Comparison of ENCODE assay signal across 20 cellular contexts in genomic region chr1:83029050-83029449, GRCh38.
DNase-seq lines count a peak whose midpoint lies in the region; TF ChIP-seq lines count a peak whose summit lies in the region.
"Had no signal": no experiment of that assay in that cellular context is flagged by ENCODE, and none has a peak within 500 bp of the region (broad histone marks: within the 10 kb centered on the region; RNA-seq: fewer than 3 reads in every experiment).

No MANE protein-coding gene starts in this region.

- H3K4me2 ChIP-seq in mesendoderm (ENCODE audit: low read length) (no peak overlapping the region), neural progenitor cell (peak overlapping the region; percentile 18)
- H3K4me2 ChIP-seq: BLaER1 had no signal

- H3K79me2 ChIP-seq in mesendoderm (ENCODE audit: control insufficient read depth, insufficient read depth, low read length) (no peaks in the 10 kb centered on the region), neural progenitor cell (ENCODE audit: low read depth) (no peaks in the 10 kb centered on the region)

- H3K18ac ChIP-seq in mesendoderm (ENCODE audit: low read length) = no peak overlapping the region

- WGBS in mesendoderm (ENCODE audit: extremely low coverage, insufficient coverage, low lambda C conversion rate) = no CpG with 5 or more reads among the region's 3 CpGs

- H3K27me3 Mint-ChIP-seq in glutamatergic neuron (ENCODE audit: unreplicated experiment) = peaks cover 4% of the 10 kb centered on the region
- peaks cover 6% of the 10 kb centered on the region for H3K27me3 Mint-ChIP-seq in neural progenitor cell (ENCODE audit: insufficient read depth, low read depth)
- H3K27me3 Mint-ChIP-seq: B cell; CD4-positive, CD25-positive, alpha-beta regulatory T cell had no signal

- H3K27ac Mint-ChIP-seq in glutamatergic neuron (ENCODE audit: unreplicated experiment) (no peak overlapping the region), neural progenitor cell (no peak overlapping the region)
- H3K27ac Mint-ChIP-seq: B cell; CD4-positive, CD25-positive, alpha-beta regulatory T cell; CD8-positive, alpha-beta T cell; HFFc6 had no signal

- H3K36me3 Mint-ChIP-seq in glutamatergic neuron (ENCODE audit: unreplicated experiment) (peaks cover 10% of the 10 kb centered on the region), neural progenitor cell (peaks cover 2% of the 10 kb centered on the region)
- H3K36me3 Mint-ChIP-seq: CD4-positive, CD25-positive, alpha-beta regulatory T cell; CD8-positive, alpha-beta T cell had no signal

- TF ChIP-seq CTCF in glutamatergic neuron (IDR thresholded peaks at IDR 0.05; ENCODE audit: partially characterized antibody, unreplicated experiment) = no peak
- no peak for TF ChIP-seq CTCF in neural progenitor cell (IDR thresholded peaks at IDR 0.05)

- H3K9ac ChIP-seq in mesendoderm (ENCODE audit: low read length) = no peak overlapping the region
- no peak overlapping the region for H3K9ac ChIP-seq in neural progenitor cell
- H3K9ac ChIP-seq: BLaER1 had no signal

- H2BK120ac ChIP-seq in mesendoderm (ENCODE audit: low read depth, low read length) = no peak overlapping the region

- no peak overlapping the region for H3K4me3 Mint-ChIP-seq in glutamatergic neuron (ENCODE audit: unreplicated experiment)
- H3K4me3 Mint-ChIP-seq in neural progenitor cell = no peak overlapping the region
- H3K4me3 Mint-ChIP-seq: B cell; CD4-positive, CD25-positive, alpha-beta regulatory T cell; CD8-positive, alpha-beta T cell; HFFc6 had no signal

- no peak overlapping the region for H2BK5ac ChIP-seq in mesendoderm (ENCODE audit: low read length)

- peak; percentile 52 for DNase-seq in NCI-H82 (lab: John Stamatoyannopoulos, UW)
- no peak for DNase-seq in NCI-H82 treated with DMSO at 0.1 percent for 48 hours (lab: John Stamatoyannopoulos, UW; ENCODE audit: unreplicated experiment)
- DNase-seq in glutamatergic neuron = peak; percentile 28
- peak; percentile 22 for DNase-seq in mesendoderm
- DNase-seq in neural progenitor cell (ENCODE audit: low spot score) = peak; percentile 30
- DNase-seq in GM19240 (ENCODE audit: insufficient read length, low spot score) = no peak
- no peak for DNase-seq in posterior cingulate gyrus
- no peak for DNase-seq in activated naive CD4-positive, alpha-beta T cell (lab: John Stamatoyannopoulos, UW)
- DNase-seq: CD4-positive, CD25-positive, alpha-beta regulatory T cell; CD8-positive, alpha-beta T cell; DMS53; DMS79 treated with DMSO at 0.1 percent for 48 hours; GF-D8; GOT3; HFFc6 had no signal

- H3K36me3 ChIP-seq in mesendoderm (ENCODE audit: control insufficient read depth, insufficient read depth, low read length) (no peaks in the 10 kb centered on the region), neural progenitor cell (no peaks in the 10 kb centered on the region)
- H3K36me3 ChIP-seq: BLaER1, HAP-1 had no signal

- H2BK15ac ChIP-seq in mesendoderm (replicated peaks; ENCODE audit: low read depth) = no peak overlapping the region

- no peaks in the 10 kb centered on the region for H3K9me3 ChIP-seq in neural progenitor cell (ENCODE audit: low read depth)

- intact Hi-C loops in posterior cingulate gyrus (cut with DNase I) = no loop called here

- H3K27me3 ChIP-seq in mesendoderm (ENCODE audit: insufficient read depth, low read length, poor library complexity) (no peaks in the 10 kb centered on the region), neural progenitor cell (no peaks in the 10 kb centered on the region)
- H3K27me3 ChIP-seq: BLaER1 had no signal

- H3K4me1 ChIP-seq in mesendoderm (ENCODE audit: control insufficient read depth, low read depth, low read length) = no peaks in the 10 kb centered on the region
- peaks cover 9% of the 10 kb centered on the region for H3K4me1 ChIP-seq in neural progenitor cell
- H3K4me1 ChIP-seq: BLaER1, HAP-1 had no signal

- H3K9me3 Mint-ChIP-seq in glutamatergic neuron (ENCODE audit: unreplicated experiment) (peaks cover 2% of the 10 kb centered on the region), neural progenitor cell (peaks cover 11% of the 10 kb centered on the region)

- H3F3A ChIP-seq in neural progenitor cell (ENCODE audit: low read depth) = no peaks in the 10 kb centered on the region

- H3K4me3 ChIP-seq in mesendoderm (ENCODE audit: low read length) (no peak overlapping the region), neural progenitor cell (no peak overlapping the region)
- H3K4me3 ChIP-seq: BLaER1, HAP-1 had no signal

- H3K23ac ChIP-seq in mesendoderm (ENCODE audit: low read length) = no peak overlapping the region

- no peak overlapping the region for H2AK5ac ChIP-seq in mesendoderm (ENCODE audit: low read length)

- no peak overlapping the region for H4K5ac ChIP-seq in mesendoderm (ENCODE audit: low read length)

- no peak overlapping the region for H3K56ac ChIP-seq in mesendoderm (ENCODE audit: low read length)

- H2AFZ ChIP-seq in neural progenitor cell (replicated peaks) = no peak overlapping the region

- H3K79me1 ChIP-seq in mesendoderm (ENCODE audit: low read length) = no peaks in the 10 kb centered on the region

- no peaks in the 10 kb centered on the region for H4K20me1 ChIP-seq in neural progenitor cell (ENCODE audit: low read depth)
- H4K20me1 ChIP-seq: BLaER1 had no signal

- no peak overlapping the region for H3K27ac ChIP-seq in mesendoderm (ENCODE audit: low read depth, low read length)
- H3K27ac ChIP-seq in neural progenitor cell = no peak overlapping the region
- H3K27ac ChIP-seq: 22Rv1, BLaER1, C4-2B had no signal

- H3K4ac ChIP-seq in mesendoderm (ENCODE audit: low read depth, low read length) = no peak overlapping the region

- no peak overlapping the region for H4K8ac ChIP-seq in mesendoderm (ENCODE audit: low read depth, low read length)

- H3K4me1 Mint-ChIP-seq in glutamatergic neuron (ENCODE audit: low read depth, unreplicated experiment) (peaks cover 2% of the 10 kb centered on the region), neural progenitor cell (peaks cover 4% of the 10 kb centered on the region)
- H3K4me1 Mint-ChIP-seq: B cell had no signal

Comparison
In these comparisons a context has a peak if more than half of its experiments do, and no peak if none do; other contexts are left out.
1. DNase-seq: peak in NCI-H82 (single experiment), glutamatergic neuron (single experiment), mesendoderm (single experiment) and neural progenitor cell (single experiment); none in NCI-H82 treated with DMSO at 0.1 percent for 48 hours (single experiment), GM19240 (single experiment), posterior cingulate gyrus (0 of 10) and activated naive CD4-positive, alpha-beta T cell (0 of 4).